In the genomic region with DNA sequence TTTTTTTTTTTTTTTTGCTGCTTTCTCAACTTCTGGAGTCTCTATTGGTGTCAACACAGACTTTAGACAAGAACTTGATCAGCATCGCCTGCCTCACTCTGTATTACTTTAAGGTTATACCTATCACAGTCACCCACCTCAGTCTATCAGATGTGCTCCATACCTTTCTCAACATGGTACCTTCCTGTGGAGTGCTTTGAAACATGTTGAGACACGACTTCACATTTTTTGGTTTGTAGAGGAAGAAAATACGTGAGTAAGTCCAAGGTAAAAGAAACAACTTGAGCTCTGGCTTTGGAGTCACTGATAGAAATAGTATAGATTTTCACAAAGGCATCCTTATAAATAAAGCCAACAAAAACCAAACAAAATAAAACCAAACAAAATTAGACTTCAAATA, we compare ENCODE assay signal across 16 cellular contexts.
A peak's percentile ranks its signal among the peaks of the same experiment; 100 is the strongest.
DNase-seq lines count a peak whose midpoint lies in the region; ATAC-seq and TF ChIP-seq lines count a peak whose summit lies in the region.
"Had no signal": no experiment of that assay in that cellular context is flagged by ENCODE, and none has a peak within 500 bp of the region (broad histone marks: within the 10 kb centered on the region; RNA-seq: fewer than 3 reads in every experiment).

No MANE protein-coding gene starts in this region.

- CTCF ChIA-PET in RWPE1 (lab: Yijun Ruan, JAX): interaction anchor here (0.6 kb wide), 3 partner anchors 91 to 1116 kb away, joined by 3 to 5 read pairs (median 3); no protein-coding TSS in a partner anchor

- peak overlapping the region; percentile 67 for H3K27ac Mint-ChIP-seq in chondrocyte (ENCODE audit: unreplicated experiment)
- no peak overlapping the region for H3K27ac Mint-ChIP-seq in stimulated activated memory B cell treated with anti-CD40 and anti-IgM and Interleukin-4, amounts not matched to agents 10 μg/mL and 1 μg/mL and 100 μg/mL, for 72 hours
- H3K27ac Mint-ChIP-seq: CD14-positive monocyte; CD4-positive, alpha-beta memory T cell had no signal

- H3K27ac ChIP-seq in heart left ventricle (peak overlapping the region in 8 of 12 donors; percentile 10 to 83 (median 70)), RWPE1 (no peak overlapping the region)
- H3K27ac ChIP-seq: BLaER1, GM23248 had no signal

- no peak overlapping the region for H3K4me3 Mint-ChIP-seq in chondrocyte (ENCODE audit: unreplicated experiment)
- H3K4me3 Mint-ChIP-seq in stimulated activated memory B cell treated with anti-CD40 and anti-IgM and Interleukin-4, amounts not matched to agents 10 μg/mL and 1 μg/mL and 100 μg/mL, for 72 hours: no peak overlapping the region
- H3K4me3 Mint-ChIP-seq: CD14-positive monocyte; CD4-positive, alpha-beta memory T cell had no signal

- no peaks in the 10 kb centered on the region for H3K27me3 ChIP-seq in heart left ventricle
- H3K27me3 ChIP-seq: BLaER1 had no signal

- no peaks in the 10 kb centered on the region for H3K27me3 Mint-ChIP-seq in chondrocyte (ENCODE audit: low read depth)
- peaks cover 9% of the 10 kb centered on the region for H3K27me3 Mint-ChIP-seq in stimulated activated memory B cell treated with anti-CD40 and anti-IgM and Interleukin-4, amounts not matched to agents 10 μg/mL and 1 μg/mL and 100 μg/mL, for 72 hours

- no peak for DNase-seq in heart left ventricle
- DNase-seq in cardiac septum (ENCODE audit: low spot score): no peak
- DNase-seq in RWPE1 (ENCODE audit: low spot score): peak; percentile 12
- no peak for DNase-seq in chondrocyte (ENCODE audit: low spot score)
- no peak for DNase-seq in occipital lobe (lab: John Stamatoyannopoulos, UW)
- DNase-seq: 8988T; CD4-positive, alpha-beta memory T cell; DMS153; DMS79 treated with DMSO at 0.1 percent for 48 hours; HCEC 1CT had no signal

- peaks cover 0 to 24% (median 6%) of the 10 kb centered on the region in 12 donors for H3K4me1 ChIP-seq in heart left ventricle

- H3K4me3 ChIP-seq in heart left ventricle: no peak overlapping the region
- H3K4me3 ChIP-seq: BLaER1, GM12878, GM23248 had no signal

- ATAC-seq in heart left ventricle (peak in 1 of 4 donors; percentile 5), GM21447 (IDR thresholded peaks at IDR 0.05; ENCODE audit: unreplicated experiment) (no peak)
- ATAC-seq in stimulated activated memory B cell treated with anti-CD40 and anti-IgM and Interleukin-4, amounts not matched to agents 10 μg/mL and 1 μg/mL and 100 μg/mL, for 72 hours: no peak
- ATAC-seq: GM12878 had no signal

- intact Hi-C loops in heart left ventricle (cut with DNase I) (no loop called here), cardiac septum (cut with DNase I) (no loop called here)

- no peaks in the 10 kb centered on the region for H3K36me3 ChIP-seq in heart left ventricle
- H3K36me3 ChIP-seq: BLaER1 had no signal

- POLR2A ChIA-PET in RWPE1 (lab: Yijun Ruan, JAX; ENCODE audit: low non-redundant PET): no interaction called here

- TF ChIP-seq POLR2A in heart left ventricle (IDR thresholded peaks at IDR 0.05): no peak

- 92 to 97% (median 94%) methylated on average over 3 of the region's 3 CpGs for WGBS in heart left ventricle, 4 donors

- no peaks in the 10 kb centered on the region for H3K36me3 Mint-ChIP-seq in chondrocyte (ENCODE audit: low read depth)
- no peaks in the 10 kb centered on the region for H3K36me3 Mint-ChIP-seq in stimulated activated memory B cell treated with anti-CD40 and anti-IgM and Interleukin-4, amounts not matched to agents 10 μg/mL and 1 μg/mL and 100 μg/mL, for 72 hours
- H3K36me3 Mint-ChIP-seq: CD14-positive monocyte had no signal

- H3K4me1 Mint-ChIP-seq in chondrocyte (ENCODE audit: low read depth): peaks cover 15% of the 10 kb centered on the region
- no peaks in the 10 kb centered on the region for H3K4me1 Mint-ChIP-seq in stimulated activated memory B cell treated with anti-CD40 and anti-IgM and Interleukin-4, amounts not matched to agents 10 μg/mL and 1 μg/mL and 100 μg/mL, for 72 hours
- H3K4me1 Mint-ChIP-seq: CD14-positive monocyte; CD4-positive, alpha-beta memory T cell had no signal

- TF ChIP-seq CTCF in heart left ventricle (IDR thresholded peaks at IDR 0.05) (no peak), RWPE1 (conservative IDR thresholded peaks at IDR 0.05; ENCODE audit: low read depth) (no peak), chondrocyte (IDR thresholded peaks at IDR 0.05) (no peak)

- H3K9me3 ChIP-seq in heart left ventricle: no peaks in the 10 kb centered on the region
- H3K9me3 ChIP-seq: BLaER1 had no signal

- peaks cover 2% of the 10 kb centered on the region for H3K9me3 Mint-ChIP-seq in chondrocyte (ENCODE audit: low read depth)
- H3K9me3 Mint-ChIP-seq in stimulated activated memory B cell treated with anti-CD40 and anti-IgM and Interleukin-4, amounts not matched to agents 10 μg/mL and 1 μg/mL and 100 μg/mL, for 72 hours: no peaks in the 10 kb centered on the region
- H3K9me3 Mint-ChIP-seq: CD14-positive monocyte had no signal
